Comparison of ENCODE assay signal across 8 cellular contexts in the genomic region with DNA sequence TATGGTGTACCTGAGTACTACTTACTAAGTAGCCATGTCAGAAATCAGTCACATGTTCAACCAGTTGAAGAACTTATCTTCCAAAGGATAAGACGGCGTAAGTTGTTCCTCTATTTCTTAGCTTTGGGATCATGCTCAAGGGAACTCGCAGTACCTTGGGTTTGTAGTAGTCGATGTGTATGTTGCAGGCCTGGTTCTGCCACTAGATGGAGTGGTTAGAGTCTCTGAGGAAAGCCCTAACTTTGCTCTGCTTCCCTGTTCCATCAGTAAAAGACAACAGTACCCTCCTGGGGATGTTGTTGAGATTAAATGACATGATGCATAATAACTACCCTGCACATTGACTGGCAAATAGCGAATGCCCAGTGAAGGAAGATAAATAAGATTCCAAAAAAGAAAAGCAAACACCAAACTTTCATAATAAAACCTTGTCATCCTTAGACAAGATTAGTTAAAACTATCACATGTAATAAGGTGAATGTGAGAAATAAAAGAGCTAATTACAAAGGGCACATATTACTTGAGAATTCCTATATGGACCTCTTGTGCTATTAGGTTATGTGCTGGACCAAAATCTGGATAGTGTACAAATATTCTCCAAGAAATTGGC.
DNase-seq lines count a peak whose midpoint lies in the region; ATAC-seq and TF ChIP-seq lines count a peak whose summit lies in the region.

No MANE protein-coding gene starts in this region.

- in situ Hi-C loops in HAP-1 (cut with MboI; ENCODE audit: low sequenced_read_pairs) = no loop called here

- peak; percentile 79 for TF ChIP-seq CTCF in C4-2B (conservative IDR thresholded peaks at IDR 0.05)

- no peaks in the 10 kb centered on the region for H3K4me1 ChIP-seq in HAP-1

- H3K27me3 ChIP-seq in HAP-1 (ENCODE audit: low read depth) = 0 out of 2 replicates have a peak, but pooled peaks cover 3% of the 10 kb centered on the region

- no peak overlapping the region for H3K27ac ChIP-seq in C4-2B

- H3K9me3 ChIP-seq in HAP-1 = no peaks in the 10 kb centered on the region

- ATAC-seq in SK-N-SH treated with all-trans-retinoic acid at 6 μM for 48 hours = peak; percentile 82

- H3K36me3 ChIP-seq in HAP-1 (replicated peaks) = no peaks in the 10 kb centered on the region

- DNase-seq in HAP-1 (ENCODE audit: low spot score in 2 of 2) (peak; percentile 38 to 42), iris pigment epithelial cell (ENCODE audit: low read depth) (peak; percentile 26), mesenteric fat pad (ENCODE audit: low spot score) (no peak), NCI-H524 treated with DMSO at 0.1 percent for 48 hours (lab: John Stamatoyannopoulos, UW) (no peak), NCI-H2107 treated with DMSO at 0.1 percent for 48 hours (lab: John Stamatoyannopoulos, UW; ENCODE audit: unreplicated experiment) (no peak)
- DNase-seq in activated CD8-positive, alpha-beta memory T cell treated with anti-CD3 and anti-CD28 coated beads, Interleukin-2, amount 50 U/mL, for 48 hours = no peak

- no peak overlapping the region for H3K4me3 ChIP-seq in HAP-1

TF ChIP-seq in SK-N-SH treated with all-trans-retinoic acid at 6 μM for 48 hours, 23 proteins besides CTCF, POLR2A, EP300 and RAD21:
- TF ChIP-seq ZNF8 (CRISPR knock-in tag; IDR thresholded peaks at IDR 0.05) (no peak), CSDC2 (CRISPR knock-in tag; IDR thresholded peaks at IDR 0.05) (no peak), ESRRG (CRISPR knock-in tag; IDR thresholded peaks at IDR 0.05) (no peak), PPARA (CRISPR knock-in tag; IDR thresholded peaks at IDR 0.05; ENCODE audit: borderline replicate concordance) (no peak), RARB (CRISPR knock-in tag; IDR thresholded peaks at IDR 0.05) (no peak), SNAI2 (CRISPR knock-in tag; IDR thresholded peaks at IDR 0.05) (no peak), ZC3H10 (CRISPR knock-in tag; IDR thresholded peaks at IDR 0.05) (no peak), ZNF70 (CRISPR knock-in tag; IDR thresholded peaks at IDR 0.05) (no peak), GLIS3 (CRISPR knock-in tag; IDR thresholded peaks at IDR 0.05) (no peak), BACH2 (CRISPR knock-in tag; IDR thresholded peaks at IDR 0.05; ENCODE audit: borderline replicate concordance) (no peak), ZNF565 (CRISPR knock-in tag; conservative IDR thresholded peaks at IDR 0.05; ENCODE audit: low read depth) (no peak), ISL1 (CRISPR knock-in tag; IDR thresholded peaks at IDR 0.05) (no peak), ARNTL (CRISPR knock-in tag; IDR thresholded peaks at IDR 0.05; ENCODE audit: borderline replicate concordance, low read depth) (no peak), TOX (CRISPR knock-in tag; IDR thresholded peaks at IDR 0.05; ENCODE audit: borderline replicate concordance) (no peak)
- TF ChIP-seq, protein P1, sequence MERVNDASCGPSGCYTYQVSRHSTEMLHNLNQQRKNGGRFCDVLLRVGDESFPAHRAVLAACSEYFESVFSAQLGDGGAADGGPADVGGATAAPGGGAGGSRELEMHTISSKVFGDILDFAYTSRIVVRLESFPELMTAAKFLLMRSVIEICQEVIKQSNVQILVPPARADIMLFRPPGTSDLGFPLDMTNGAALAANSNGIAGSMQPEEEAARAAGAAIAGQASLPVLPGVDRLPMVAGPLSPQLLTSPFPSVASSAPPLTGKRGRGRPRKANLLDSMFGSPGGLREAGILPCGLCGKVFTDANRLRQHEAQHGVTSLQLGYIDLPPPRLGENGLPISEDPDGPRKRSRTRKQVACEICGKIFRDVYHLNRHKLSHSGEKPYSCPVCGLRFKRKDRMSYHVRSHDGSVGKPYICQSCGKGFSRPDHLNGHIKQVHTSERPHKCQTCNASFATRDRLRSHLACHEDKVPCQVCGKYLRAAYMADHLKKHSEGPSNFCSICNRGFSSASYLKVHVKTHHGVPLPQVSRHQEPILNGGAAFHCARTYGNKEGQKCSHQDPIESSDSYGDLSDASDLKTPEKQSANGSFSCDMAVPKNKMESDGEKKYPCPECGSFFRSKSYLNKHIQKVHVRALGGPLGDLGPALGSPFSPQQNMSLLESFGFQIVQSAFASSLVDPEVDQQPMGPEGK (CRISPR knock-in tag; IDR thresholded peaks at IDR 0.05; ENCODE audit: borderline replicate concordance) = no peak

Comparison
In these comparisons a context has a peak if more than half of its experiments do, and no peak if none do; other contexts are left out.
1. DNase-seq: peak in HAP-1 (2 of 2) and iris pigment epithelial cell (single experiment); none in mesenteric fat pad (single experiment), activated CD8-positive, alpha-beta memory T cell treated with anti-CD3 and anti-CD28 coated beads, Interleukin-2, amount 50 U/mL, for 48 hours (single experiment), NCI-H524 treated with DMSO at 0.1 percent for 48 hours (single experiment) and NCI-H2107 treated with DMSO at 0.1 percent for 48 hours (single experiment).